Comparison of ENCODE assay signal across 17 cellular contexts in genomic region chr9:104795857-104796256, GRCh38. TPM values are rescaled to one million over a fixed set of nuclear protein-coding genes. Genes with fewer than 3 reads are reported as not detected.
"Had no signal": no experiment of that assay in that cellular context is flagged by ENCODE, and none has a peak within 500 bp of the region (broad histone marks: within the 10 kb centered on the region; RNA-seq: fewer than 3 reads in every experiment).

No MANE protein-coding gene starts in this region.

- H3K27me3 Mint-ChIP-seq: activated CD4-positive, alpha-beta T cell treated with anti-CD3 and anti-CD28 coated beads, Interleukin-2, amount 10 ng/mL, durations not matched to agents 24 days and 14 days; activated naive CD8-positive, alpha-beta T cell; memory B cell had no signal

- H3K4me3 Mint-ChIP-seq: activated CD4-positive, alpha-beta T cell treated with anti-CD3 and anti-CD28 coated beads, Interleukin-2, amount 10 ng/mL, durations not matched to agents 24 days and 14 days; activated naive CD8-positive, alpha-beta T cell; effector memory CD8-positive, alpha-beta T cell; memory B cell; natural killer cell treated with Interleukin-12 subunit alpha and Interleukin-12 subunit beta and Interleukin-15 and Interleukin-18, amount 100 ng/mL, for 72 hours; stimulated activated effector memory CD8-positive, alpha-beta T cell treated with anti-CD3 and anti-CD28 coated beads, Interleukin-12 subunit alpha, Interleukin-12 subunit beta, amount 100 ng/mL, for 72 hours had no signal

- H3K27ac ChIP-seq: brain microvascular endothelial cell, epithelial cell of prostate had no signal

- H3K27me3 ChIP-seq: brain microvascular endothelial cell had no signal

- H3K4me1 Mint-ChIP-seq: activated CD4-positive, alpha-beta T cell treated with anti-CD3 and anti-CD28 coated beads, Interleukin-2, amount 10 ng/mL, durations not matched to agents 24 days and 14 days; stimulated activated effector memory CD8-positive, alpha-beta T cell treated with anti-CD3 and anti-CD28 coated beads, Interleukin-12 subunit alpha, Interleukin-12 subunit beta, amount 100 ng/mL, for 72 hours had no signal

- H3K27ac Mint-ChIP-seq: activated CD4-positive, alpha-beta T cell treated with anti-CD3 and anti-CD28 coated beads, Interleukin-2, amount 10 ng/mL, durations not matched to agents 24 days and 14 days; activated naive CD8-positive, alpha-beta T cell; effector memory CD8-positive, alpha-beta T cell; natural killer cell treated with Interleukin-12 subunit alpha and Interleukin-12 subunit beta and Interleukin-15 and Interleukin-18, amount 100 ng/mL, for 72 hours; stimulated activated effector memory CD8-positive, alpha-beta T cell treated with anti-CD3 and anti-CD28 coated beads, Interleukin-12 subunit alpha, Interleukin-12 subunit beta, amount 100 ng/mL, for 72 hours had no signal

- ATAC-seq: effector memory CD8-positive, alpha-beta T cell; natural killer cell treated with Interleukin-12 subunit alpha and Interleukin-12 subunit beta and Interleukin-15 and Interleukin-18, amount 100 ng/mL, for 72 hours; stimulated activated effector memory CD8-positive, alpha-beta T cell treated with anti-CD3 and anti-CD28 coated beads, Interleukin-12 subunit alpha, Interleukin-12 subunit beta, amount 100 ng/mL, for 72 hours had no signal

- H3K9me3 Mint-ChIP-seq: activated CD4-positive, alpha-beta T cell treated with anti-CD3 and anti-CD28 coated beads, Interleukin-2, amount 10 ng/mL, durations not matched to agents 24 days and 14 days; effector memory CD8-positive, alpha-beta T cell; memory B cell; natural killer cell treated with Interleukin-12 subunit alpha and Interleukin-12 subunit beta and Interleukin-15 and Interleukin-18, amount 100 ng/mL, for 72 hours; stimulated activated effector memory CD8-positive, alpha-beta T cell treated with anti-CD3 and anti-CD28 coated beads, Interleukin-12 subunit alpha, Interleukin-12 subunit beta, amount 100 ng/mL, for 72 hours had no signal

- DNase-seq: activated CD4-positive, alpha-beta T cell treated with anti-CD3 and anti-CD28 coated beads, Interleukin-2, amount 10 ng/mL, durations not matched to agents 24 days and 14 days; activated CD4-positive, CD25-positive, alpha-beta regulatory T cell; activated CD8-positive, alpha-beta memory T cell treated with anti-CD3 and anti-CD28 coated beads for 24 hours; activated gamma-delta T cell treated with Interleukin-2 at 50 U/mL for 16 hours; amygdala; brain microvascular endothelial cell; cerebellar nuclear complex; dermis blood vessel endothelial cell; effector memory CD8-positive, alpha-beta T cell; nucleus accumbens; posterior cingulate gyrus; retina had no signal

- H3K36me3 Mint-ChIP-seq: natural killer cell treated with Interleukin-12 subunit alpha and Interleukin-12 subunit beta and Interleukin-15 and Interleukin-18, amount 100 ng/mL, for 72 hours had no signal

RNA-seq across cellular contexts. Expression of gene NIPSNAP3B, which starts 31.9 kb away (rescaled TPM):
- total RNA-seq: natural killer cell treated with Interleukin-12 subunit alpha and Interleukin-12 subunit beta and Interleukin-15 and Interleukin-18, amount 100 ng/mL, for 72 hours had no signal
